18 cellular contexts compared by ENCODE assay signal in the genomic region with DNA sequence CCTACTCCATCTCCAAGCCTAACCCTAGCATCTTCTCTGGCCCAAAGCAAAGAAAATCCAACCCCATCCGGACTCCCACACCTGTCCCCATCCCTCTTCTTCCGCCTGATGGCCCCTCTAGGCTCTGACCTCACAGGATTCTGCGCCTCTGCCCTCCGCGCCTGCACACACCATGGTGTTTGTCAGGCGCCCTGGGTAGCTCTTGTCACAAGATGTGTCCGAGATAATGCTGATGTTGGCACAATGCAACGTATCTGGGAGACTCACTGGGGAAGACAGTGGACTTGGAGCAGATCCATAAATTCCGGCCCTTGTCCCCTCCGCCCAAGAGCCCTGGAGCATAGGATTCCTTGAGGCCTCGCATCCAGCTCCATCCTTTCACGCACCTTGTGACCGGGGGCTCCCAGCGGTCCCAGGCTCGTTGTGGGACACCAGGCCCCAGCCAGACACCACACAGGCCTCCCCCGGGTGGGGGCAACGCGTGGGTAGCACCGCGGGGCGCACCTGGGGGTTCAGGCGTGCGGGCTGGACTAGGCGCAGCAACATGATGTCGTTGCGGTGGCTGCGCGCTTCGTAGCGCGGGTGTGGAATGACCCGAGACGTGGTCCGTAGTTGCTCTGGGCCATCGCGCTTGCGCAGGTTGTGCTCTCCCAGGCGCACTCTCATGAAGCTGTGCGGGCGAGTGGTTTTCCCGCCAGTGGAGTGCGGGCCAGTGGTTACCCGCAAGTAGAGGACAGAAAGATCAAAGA. TPM values are rescaled to one million over a fixed set of nuclear protein-coding genes. Genes with fewer than 3 reads are reported as not detected.
A peak's percentile ranks its signal among the peaks of the same experiment; 100 is the strongest.
DNase-seq lines count a peak whose midpoint lies in the region; ATAC-seq, FAIRE-seq and TF ChIP-seq lines count a peak whose summit lies in the region.
"Had no signal": no experiment of that assay in that cellular context is flagged by ENCODE, and none has a peak within 500 bp of the region (broad histone marks: within the 10 kb centered on the region; RNA-seq: fewer than 3 reads in every experiment).

No MANE protein-coding gene starts in this region.

- no peak overlapping the region for H3K4me2 ChIP-seq in osteoblast (ENCODE audit: insufficient read depth, low read length)
- H3K4me2 ChIP-seq: GM23338 had no signal

- H3K27ac ChIP-seq in osteoblast (ENCODE audit: low read depth, low read length) = no peak overlapping the region
- H3K27ac ChIP-seq: C4-2B had no signal

- H3K27me3 ChIP-seq in osteoblast (ENCODE audit: insufficient read depth, low read length) = peaks cover 6% of the 10 kb centered on the region
- H3K27me3 ChIP-seq: BE2C had no signal

- ATAC-seq in activated T-cell treated with anti-CD3 and anti-CD28 coated beads, Interleukin-2, amount 50 U/mL, for 72 hours (replicated peaks in 1 of 2) = no peak
- no peak for ATAC-seq in GM18517 (IDR thresholded peaks at IDR 0.05; ENCODE audit: unreplicated experiment)
- ATAC-seq: GM23338 had no signal

- H3K4me1 Mint-ChIP-seq in activated T-cell treated with anti-CD3 and anti-CD28 coated beads, Interleukin-2, amount 50 U/mL, for 72 hours (ENCODE audit: low read depth) = no peaks in the 10 kb centered on the region
- H3K4me1 Mint-ChIP-seq: CD4-positive, alpha-beta memory T cell; GM23338 had no signal

- H3K4me1 ChIP-seq in osteoblast (ENCODE audit: insufficient read depth, low read length) = no peaks in the 10 kb centered on the region

- H3K4me3 Mint-ChIP-seq in activated T-cell treated with anti-CD3 and anti-CD28 coated beads, Interleukin-2, amount 50 U/mL, for 72 hours = no peak overlapping the region
- H3K4me3 Mint-ChIP-seq: CD4-positive, alpha-beta memory T cell; GM23338; H9 had no signal

- H3K36me3 ChIP-seq in osteoblast (ENCODE audit: insufficient read depth, low read length) = no peaks in the 10 kb centered on the region
- H3K36me3 ChIP-seq: BE2C had no signal

- TF ChIP-seq CTCF in D721Med (IDR thresholded peaks at IDR 0.05; ENCODE audit: insufficient read depth, missing control alignments) (no peak), osteoblast (IDR thresholded peaks at IDR 0.05; ENCODE audit: extremely low read depth, low read depth, low read length) (no peak)

- H3K79me2 ChIP-seq in osteoblast (ENCODE audit: insufficient read depth, low read length) = no peaks in the 10 kb centered on the region

- no peaks in the 10 kb centered on the region for H3K9me3 ChIP-seq in osteoblast (ENCODE audit: low read depth, low read length)
- H3K9me3 ChIP-seq: BE2C had no signal

- no peaks in the 10 kb centered on the region for H3K9me3 Mint-ChIP-seq in activated T-cell treated with anti-CD3 and anti-CD28 coated beads, Interleukin-2, amount 50 U/mL, for 72 hours

- no peak overlapping the region for H2AFZ ChIP-seq in osteoblast (ENCODE audit: low read length)
- H2AFZ ChIP-seq: GM23338 had no signal

- H3K27ac Mint-ChIP-seq in activated T-cell treated with anti-CD3 and anti-CD28 coated beads, Interleukin-2, amount 50 U/mL, for 72 hours = no peak overlapping the region
- H3K27ac Mint-ChIP-seq: CD4-positive, alpha-beta memory T cell; GM23338 had no signal

- no peaks in the 10 kb centered on the region for H3K36me3 Mint-ChIP-seq in activated T-cell treated with anti-CD3 and anti-CD28 coated beads, Interleukin-2, amount 50 U/mL, for 72 hours (ENCODE audit: insufficient read depth in 2 of 2)
- H3K36me3 Mint-ChIP-seq: CD4-positive, alpha-beta memory T cell had no signal

- peak; percentile 6 for DNase-seq in D721Med (ENCODE audit: insufficient read length, low spot score)
- peak; percentile 13 for DNase-seq in dedifferentiated amniotic fluid mesenchymal stem cell (ENCODE audit: extremely low spot score)
- DNase-seq in osteoblast (ENCODE audit: insufficient read length, low spot score, missing footprints) = peak; percentile 54
- DNase-seq in activated CD4-positive, CD25-positive, alpha-beta regulatory T cell treated with anti-CD3 and anti-CD28 coated beads, Interleukin-2, amount 50 U/mL, for 72 hours = no peak
- DNase-seq in activated T-cell treated with anti-CD3 and anti-CD28 coated beads, Interleukin-2, amount 50 U/mL, for 72 hours = no peak
- DNase-seq: BE2C, DMS153, DMS79 treated with DMSO at 0.1 percent for 48 hours, EL, H9 had no signal

- H3K4me3 ChIP-seq in osteoblast (ENCODE audit: insufficient read depth, low read length) = no peak overlapping the region
- H3K4me3 ChIP-seq: GM23338 had no signal

- H4K20me1 ChIP-seq in osteoblast (ENCODE audit: insufficient read depth, low read length) = no peaks in the 10 kb centered on the region

- no peak for FAIRE-seq in D721Med (lab: Jason Lieb, UNC)
- FAIRE-seq: G401.6, GM12891 had no signal

- peaks cover 49% of the 10 kb centered on the region for H3K27me3 Mint-ChIP-seq in activated T-cell treated with anti-CD3 and anti-CD28 coated beads, Interleukin-2, amount 50 U/mL, for 72 hours (ENCODE audit: low read depth)

RNA-seq across cellular contexts. Expression of gene KLK1, which starts 3.1 kb away (rescaled TPM):
- total RNA-seq in osteoblast = not detected in 2 replicates
- 1 to 10 TPM; 1.7 to 2.3 TPM for total RNA-seq in activated T-cell treated with anti-CD3 and anti-CD28 coated beads, Interleukin-2, amount 50 U/mL, for 72 hours
- total RNA-seq: A172; CD4-positive, alpha-beta memory T cell; HT1080 had no signal

RNA-seq across cellular contexts. Expression of gene KLK15, which starts 6.7 kb away (rescaled TPM):
- total RNA-seq in osteoblast = not detected in 2 replicates
- not detected for total RNA-seq in activated T-cell treated with anti-CD3 and anti-CD28 coated beads, Interleukin-2, amount 50 U/mL, for 72 hours
- total RNA-seq: A172; CD4-positive, alpha-beta memory T cell; GM23338; H9; HT1080 had no signal

RNA-seq across cellular contexts. Expression of gene KLK3, which starts 28.0 kb away (rescaled TPM):
- not detected in 2 replicates for total RNA-seq in osteoblast
- total RNA-seq in activated T-cell treated with anti-CD3 and anti-CD28 coated beads, Interleukin-2, amount 50 U/mL, for 72 hours = not detected
- total RNA-seq: A172; CD4-positive, alpha-beta memory T cell; GM23338; H9; HT1080 had no signal

RNA-seq across cellular contexts. Expression of gene ACP4, which starts 36.5 kb away (rescaled TPM):
- total RNA-seq in osteoblast = not detected in 2 replicates
- total RNA-seq in activated T-cell treated with anti-CD3 and anti-CD28 coated beads, Interleukin-2, amount 50 U/mL, for 72 hours = not detected
- total RNA-seq: A172; CD4-positive, alpha-beta memory T cell; GM23338; H9; HT1080 had no signal

RNA-seq across cellular contexts. Expression of gene KLK2, which starts 46.6 kb away (rescaled TPM):
- not detected in 2 replicates for total RNA-seq in osteoblast
- under 1 TPM in 1 of 2 donors, not detected in 1; 0.63 TPM for total RNA-seq in activated T-cell treated with anti-CD3 and anti-CD28 coated beads, Interleukin-2, amount 50 U/mL, for 72 hours
- total RNA-seq: A172; CD4-positive, alpha-beta memory T cell; H9; HT1080 had no signal

Comparison
In these comparisons a context has a peak if more than half of its experiments do, and no peak if none do; other contexts are left out.
1. DNase-seq: peak in D721Med (single experiment), dedifferentiated amniotic fluid mesenchymal stem cell (single experiment) and osteoblast (single experiment); none in activated CD4-positive, CD25-positive, alpha-beta regulatory T cell treated with anti-CD3 and anti-CD28 coated beads, Interleukin-2, amount 50 U/mL, for 72 hours (single experiment) and activated T-cell treated with anti-CD3 and anti-CD28 coated beads, Interleukin-2, amount 50 U/mL, for 72 hours (0 of 2).